ENCODE assay signal across 16 cellular contexts in genomic region chr7:28239823-28240204, GRCh38. TPM values are rescaled to one million over a fixed set of nuclear protein-coding genes. Genes with fewer than 3 reads are reported as not detected.
DNase-seq lines count a peak whose midpoint lies in the region; ATAC-seq and TF ChIP-seq lines count a peak whose summit lies in the region.
"Had no signal": no experiment of that assay in that cellular context is flagged by ENCODE, and none has a peak within 500 bp of the region (broad histone marks: within the 10 kb centered on the region; RNA-seq: fewer than 3 reads in every experiment).

No MANE protein-coding gene starts in this region.

- peak; percentile 6 for DNase-seq in activated naive CD4-positive, alpha-beta T cell treated with anti-CD3 and anti-CD28 coated beads for 36 hours
- no peak for DNase-seq in activated naive CD4-positive, alpha-beta T cell treated with Interleukin-2 at 50 U/mL for 16 hours
- DNase-seq in central memory CD8-positive, alpha-beta T cell (ENCODE audit: low spot score in 2 of 2) = no peak
- peak; percentile 9 to 11 for DNase-seq in stimulated activated naive CD8-positive, alpha-beta T cell treated with anti-CD3 and anti-CD28 coated beads, Interleukin-15, amount 100 ng/mL, for 72 hours
- DNase-seq in stimulated activated naive CD4-positive, alpha-beta T cell treated with Interleukin-2 at 50 U/mL for 16 hours (lab: John Stamatoyannopoulos, UW) = no peak
- DNase-seq in NCI-H510A treated with DMSO at 0.1 percent for 48 hours (lab: John Stamatoyannopoulos, UW) = no peak
- DNase-seq: gastrocnemius medialis, NCI-H2107, NCI-H774, T-helper 9 cell had no signal

- CTCF ChIA-PET in activated naive CD4-positive, alpha-beta T cell treated with anti-CD3 and anti-CD28 coated beads for 36 hours (lab: Charles Lee) = no interaction called here

- H3K4me3 ChIP-seq in OCI-LY3 (ENCODE audit: low read length) = no peak overlapping the region
- H3K4me3 ChIP-seq: gastrocnemius medialis, neural progenitor cell, right atrium auricular region, tibial nerve had no signal

- no peak overlapping the region for H3K27ac ChIP-seq in OCI-LY3 (ENCODE audit: low read length)
- H3K27ac ChIP-seq: gastrocnemius medialis, neural progenitor cell, right atrium auricular region, tibial nerve had no signal

- H3K36me3 Mint-ChIP-seq in activated naive CD4-positive, alpha-beta T cell treated with anti-CD3 and anti-CD28 coated beads for 36 hours (ENCODE audit: low read depth) = no peaks in the 10 kb centered on the region
- no peaks in the 10 kb centered on the region for H3K36me3 Mint-ChIP-seq in central memory CD8-positive, alpha-beta T cell (ENCODE audit: insufficient read depth)
- H3K36me3 Mint-ChIP-seq: neural progenitor cell had no signal

- H3K4me3 Mint-ChIP-seq in activated naive CD4-positive, alpha-beta T cell treated with anti-CD3 and anti-CD28 coated beads for 36 hours = no peak overlapping the region
- H3K4me3 Mint-ChIP-seq in central memory CD8-positive, alpha-beta T cell = peak overlapping the region; percentile 31
- peak overlapping the region; percentile 31 to 40 for H3K4me3 Mint-ChIP-seq in stimulated activated naive CD8-positive, alpha-beta T cell treated with anti-CD3 and anti-CD28 coated beads, Interleukin-15, amount 100 ng/mL, for 72 hours
- H3K4me3 Mint-ChIP-seq: neural progenitor cell had no signal

- H3K79me2 ChIP-seq in OCI-LY3 (ENCODE audit: low read length) = no peaks in the 10 kb centered on the region

- peak overlapping the region; percentile 43 for H3K4me2 ChIP-seq in OCI-LY3 (ENCODE audit: low read length)
- H3K4me2 ChIP-seq: neural progenitor cell had no signal

- no peak overlapping the region for H2AFZ ChIP-seq in OCI-LY3 (ENCODE audit: low read depth, low read length)
- H2AFZ ChIP-seq: neural progenitor cell had no signal

- peak; percentile 10 for ATAC-seq in central memory CD8-positive, alpha-beta T cell (replicated peaks; ENCODE audit: extremely low read depth, poor library complexity, severe bottlenecking)
- peak; percentile 71 for ATAC-seq in stimulated activated naive CD8-positive, alpha-beta T cell treated with anti-CD3 and anti-CD28 coated beads, Interleukin-15, amount 100 ng/mL, for 72 hours
- no peak for ATAC-seq in GM21360 (IDR thresholded peaks at IDR 0.05; ENCODE audit: unreplicated experiment)
- ATAC-seq: gastrocnemius medialis, Right ventricle myocardium inferior had no signal

- TF ChIP-seq CTCF in OCI-LY3 (IDR thresholded peaks at IDR 0.05; ENCODE audit: low read depth, low read length) = no peak

- H3K9ac ChIP-seq in OCI-LY3 (ENCODE audit: low read length) = no peak overlapping the region
- H3K9ac ChIP-seq: neural progenitor cell had no signal

- H3K4me1 ChIP-seq in OCI-LY3 (ENCODE audit: low read length) = peaks cover 9% of the 10 kb centered on the region
- H3K4me1 ChIP-seq: gastrocnemius medialis, neural progenitor cell, right atrium auricular region, tibial nerve had no signal

- H3K27me3 Mint-ChIP-seq in activated naive CD4-positive, alpha-beta T cell treated with anti-CD3 and anti-CD28 coated beads for 36 hours (ENCODE audit: low read depth) = peaks cover 48% of the 10 kb centered on the region
- H3K27me3 Mint-ChIP-seq in central memory CD8-positive, alpha-beta T cell = no peaks in the 10 kb centered on the region
- peaks cover 43% of the 10 kb centered on the region for H3K27me3 Mint-ChIP-seq in stimulated activated naive CD8-positive, alpha-beta T cell treated with anti-CD3 and anti-CD28 coated beads, Interleukin-15, amount 100 ng/mL, for 72 hours

- H3K36me3 ChIP-seq in OCI-LY3 (replicated peaks; ENCODE audit: low read depth, low read length) = no peaks in the 10 kb centered on the region
- H3K36me3 ChIP-seq: gastrocnemius medialis, neural progenitor cell, right atrium auricular region, tibial nerve had no signal

- no peaks in the 10 kb centered on the region for H4K20me1 ChIP-seq in OCI-LY3 (ENCODE audit: insufficient read depth, low read length)

- H3K27ac Mint-ChIP-seq in activated naive CD4-positive, alpha-beta T cell treated with anti-CD3 and anti-CD28 coated beads for 36 hours = no peak overlapping the region
- no peak overlapping the region for H3K27ac Mint-ChIP-seq in central memory CD8-positive, alpha-beta T cell (ENCODE audit: low read depth)
- peak overlapping the region; percentile 3 to 77 for H3K27ac Mint-ChIP-seq in stimulated activated naive CD8-positive, alpha-beta T cell treated with anti-CD3 and anti-CD28 coated beads, Interleukin-15, amount 100 ng/mL, for 72 hours
- H3K27ac Mint-ChIP-seq: neural progenitor cell had no signal

- H3K9me3 Mint-ChIP-seq in activated naive CD4-positive, alpha-beta T cell treated with anti-CD3 and anti-CD28 coated beads for 36 hours = no peaks in the 10 kb centered on the region
- no peaks in the 10 kb centered on the region for H3K9me3 Mint-ChIP-seq in central memory CD8-positive, alpha-beta T cell
- H3K9me3 Mint-ChIP-seq in stimulated activated naive CD8-positive, alpha-beta T cell treated with anti-CD3 and anti-CD28 coated beads, Interleukin-15, amount 100 ng/mL, for 72 hours = peaks cover 0 to 11% of the 10 kb centered on the region in 2 donors
- H3K9me3 Mint-ChIP-seq: neural progenitor cell had no signal

- peaks cover 9% of the 10 kb centered on the region for H3K4me1 Mint-ChIP-seq in activated naive CD4-positive, alpha-beta T cell treated with anti-CD3 and anti-CD28 coated beads for 36 hours (ENCODE audit: low read depth)
- peaks cover 9% of the 10 kb centered on the region for H3K4me1 Mint-ChIP-seq in central memory CD8-positive, alpha-beta T cell
- peaks cover 21% of the 10 kb centered on the region for H3K4me1 Mint-ChIP-seq in stimulated activated naive CD8-positive, alpha-beta T cell treated with anti-CD3 and anti-CD28 coated beads, Interleukin-15, amount 100 ng/mL, for 72 hours
- H3K4me1 Mint-ChIP-seq: neural progenitor cell had no signal

- peaks cover 6% of the 10 kb centered on the region; the same call in 1 of the 2 replicates for H3K27me3 ChIP-seq in OCI-LY3 (ENCODE audit: low read depth, low read length)
- H3K27me3 ChIP-seq: gastrocnemius medialis, neural progenitor cell, right atrium auricular region, tibial nerve had no signal

- intact Hi-C loops in activated naive CD4-positive, alpha-beta T cell treated with anti-CD3 and anti-CD28 coated beads for 36 hours (cut with micrococcal nuclease) = loop anchor here (1.0 to 5.0 kb wide), 7 partner anchors 7 to 203 kb away; no protein-coding TSS in a partner anchor

- H3K9me3 ChIP-seq in OCI-LY3 (ENCODE audit: insufficient read depth, low read length) = no peaks in the 10 kb centered on the region
- H3K9me3 ChIP-seq: gastrocnemius medialis, right atrium auricular region had no signal

RNA-seq across cellular contexts. Expression of gene JAZF1, which starts 59.2 kb away (rescaled TPM):
- total RNA-seq in activated naive CD4-positive, alpha-beta T cell treated with anti-CD3 and anti-CD28 coated beads for 36 hours = 1 to 10 TPM; 3.4 to 4.7 TPM

Comparison
In these comparisons a context has a peak if more than half of its experiments do, and no peak if none do; other contexts are left out.
1. DNase-seq: peak in activated naive CD4-positive, alpha-beta T cell treated with anti-CD3 and anti-CD28 coated beads for 36 hours (single experiment) and stimulated activated naive CD8-positive, alpha-beta T cell treated with anti-CD3 and anti-CD28 coated beads, Interleukin-15, amount 100 ng/mL, for 72 hours (2 of 2); none in activated naive CD4-positive, alpha-beta T cell treated with Interleukin-2 at 50 U/mL for 16 hours (single experiment), central memory CD8-positive, alpha-beta T cell (0 of 2), stimulated activated naive CD4-positive, alpha-beta T cell treated with Interleukin-2 at 50 U/mL for 16 hours (single experiment) and NCI-H510A treated with DMSO at 0.1 percent for 48 hours (single experiment).
2. H3K27ac Mint-ChIP-seq: peak in stimulated activated naive CD8-positive, alpha-beta T cell treated with anti-CD3 and anti-CD28 coated beads, Interleukin-15, amount 100 ng/mL, for 72 hours (2 of 2); none in activated naive CD4-positive, alpha-beta T cell treated with anti-CD3 and anti-CD28 coated beads for 36 hours (single experiment) and central memory CD8-positive, alpha-beta T cell (single experiment).